In genomic region chr11:7614656-7615055, GRCh38 we compare ENCODE assay signal across 21 cellular contexts. TPM values are rescaled to one million over a fixed set of nuclear protein-coding genes. Genes with fewer than 3 reads are reported as not detected.
DNase-seq lines count a peak whose midpoint lies in the region; ATAC-seq and TF ChIP-seq lines count a peak whose summit lies in the region.
"Had no signal": no experiment of that assay in that cellular context is flagged by ENCODE, and none has a peak within 500 bp of the region (broad histone marks: within the 10 kb centered on the region; RNA-seq: fewer than 3 reads in every experiment).

No MANE protein-coding gene starts in this region.

- H3K4me1 ChIP-seq in Caco-2 = peaks cover 44% of the 10 kb centered on the region
- peaks cover 47% of the 10 kb centered on the region for H3K4me1 ChIP-seq in parathyroid adenoma
- H3K4me1 ChIP-seq in GM23248 (ENCODE audit: insufficient read depth) = no peaks in the 10 kb centered on the region
- peaks cover 12% of the 10 kb centered on the region for H3K4me1 ChIP-seq in psoas muscle
- H3K4me1 ChIP-seq: BLaER1 had no signal

- H3K36me3 ChIP-seq in Caco-2 (ENCODE audit: control insufficient read depth, insufficient read depth, low read length) = peaks cover 7% of the 10 kb centered on the region
- H3K36me3 ChIP-seq in parathyroid adenoma (ENCODE audit: control insufficient read depth, insufficient read depth, low read length) = no peaks in the 10 kb centered on the region
- H3K36me3 ChIP-seq in GM23248 (ENCODE audit: low read depth) = no peaks in the 10 kb centered on the region
- peaks cover 0 to 78% of the 10 kb centered on the region in 2 donors for H3K36me3 ChIP-seq in psoas muscle (ENCODE audit: insufficient read depth in 1 of 2, low read depth in 1 of 2)
- H3K36me3 ChIP-seq: HAP-1 had no signal

- CTCF ChIA-PET in Caco-2 (lab: Charles Lee) = no interaction called here

- H3K27me3 Mint-ChIP-seq in Caco-2 (ENCODE audit: insufficient read depth, unreplicated experiment) = no peaks in the 10 kb centered on the region
- no peaks in the 10 kb centered on the region for H3K27me3 Mint-ChIP-seq in T-helper 17 cell
- H3K27me3 Mint-ChIP-seq: B cell; CD4-positive, CD25-positive, alpha-beta regulatory T cell had no signal

- peaks cover 20% of the 10 kb centered on the region for H3K79me2 ChIP-seq in parathyroid adenoma
- H3K79me2 ChIP-seq in GM23248 (ENCODE audit: insufficient read depth) = no peaks in the 10 kb centered on the region

- TF ChIP-seq CTCF in Caco-2 (IDR thresholded peaks at IDR 0.05; ENCODE audit: insufficient read depth in 1 of 2, low read depth in 1 of 2, low read length in 1 of 2, severe bottlenecking in 1 of 2, unreplicated experiment in 1 of 2) = no peak
- TF ChIP-seq CTCF in parathyroid adenoma (IDR thresholded peaks at IDR 0.05) = no peak
- no peak for TF ChIP-seq CTCF in psoas muscle (IDR thresholded peaks at IDR 0.05)

- ATAC-seq in T-helper 17 cell (no peak), left colon (peak; percentile 72), psoas muscle (no peak)
- ATAC-seq: CD8-positive, alpha-beta T cell; GM12878; GM23338 had no signal

- POLR2A ChIA-PET in Caco-2 (lab: Charles Lee) = interaction anchor here (0.8 kb wide), 1 partner anchor 14 kb away, joined by 4 read pairs; no protein-coding TSS in a partner anchor

- H3K36me3 Mint-ChIP-seq in Caco-2 (ENCODE audit: insufficient read depth, unreplicated experiment) (peaks cover 77% of the 10 kb centered on the region), T-helper 17 cell (ENCODE audit: low read depth) (peaks cover 24% of the 10 kb centered on the region)

- no peak overlapping the region for H3K4me3 Mint-ChIP-seq in Caco-2 (ENCODE audit: unreplicated experiment)
- H3K4me3 Mint-ChIP-seq in T-helper 17 cell = no peak overlapping the region
- H3K4me3 Mint-ChIP-seq: B cell; CD4-positive, CD25-positive, alpha-beta regulatory T cell; CD8-positive, alpha-beta T cell; GM23338; HFFc6 had no signal

- DNase-seq in Caco-2 (no peak), T-helper 17 cell (no peak), left colon (no peak), GM23248 (no peak), psoas muscle (no peak), DMS 273 (lab: John Stamatoyannopoulos, UW; ENCODE audit: unreplicated experiment) (no peak), midbrain (lab: John Stamatoyannopoulos, UW) (no peak)
- DNase-seq: CD4-positive, CD25-positive, alpha-beta regulatory T cell; CD8-positive, alpha-beta T cell; DMS153; EL; GDM1; HFFc6 had no signal

- H3K27ac Mint-ChIP-seq in Caco-2 (ENCODE audit: unreplicated experiment) (peak overlapping the region; percentile 73), T-helper 17 cell (peak overlapping the region; percentile 29)
- H3K27ac Mint-ChIP-seq: B cell; CD4-positive, CD25-positive, alpha-beta regulatory T cell; CD8-positive, alpha-beta T cell; GM23338; HFFc6 had no signal

- no peaks in the 10 kb centered on the region for H3K9me3 ChIP-seq in Caco-2
- H3K9me3 ChIP-seq in T-helper 17 cell (ENCODE audit: control insufficient read depth, low read length, poor library complexity, severe bottlenecking) = no peaks in the 10 kb centered on the region
- H3K9me3 ChIP-seq in parathyroid adenoma (ENCODE audit: control insufficient read depth, low read length) = no peaks in the 10 kb centered on the region
- H3K9me3 ChIP-seq in GM23248 (ENCODE audit: low read depth) = no peaks in the 10 kb centered on the region
- no peaks in the 10 kb centered on the region for H3K9me3 ChIP-seq in psoas muscle
- H3K9me3 ChIP-seq: BLaER1, HAP-1 had no signal

- in situ Hi-C loops in GM23248 (cut with MboI) = no loop called here

- no peak overlapping the region for H3K9ac ChIP-seq in parathyroid adenoma
- no peak overlapping the region for H3K9ac ChIP-seq in GM23248
- H3K9ac ChIP-seq: BLaER1 had no signal

- no peaks in the 10 kb centered on the region for H3F3A ChIP-seq in GM23248 (ENCODE audit: insufficient read depth)

- H3K9me2 ChIP-seq in GM23248 (ENCODE audit: insufficient read depth) = no peaks in the 10 kb centered on the region

- H3K27me3 ChIP-seq in Caco-2 (replicated peaks; ENCODE audit: control insufficient read depth, insufficient read depth, low read length) (no peaks in the 10 kb centered on the region), parathyroid adenoma (ENCODE audit: control insufficient read depth, insufficient read depth, low read length) (no peaks in the 10 kb centered on the region), GM23248 (replicated peaks; ENCODE audit: insufficient read depth) (no peaks in the 10 kb centered on the region), psoas muscle (ENCODE audit: insufficient read depth in 3 of 3, low read length in 2 of 3) (no peaks in the 10 kb centered on the region)
- H3K27me3 ChIP-seq: BLaER1 had no signal

- H3K4me1 Mint-ChIP-seq in Caco-2 (ENCODE audit: low read depth, unreplicated experiment) (peaks cover 52% of the 10 kb centered on the region), T-helper 17 cell (peaks cover 14% of the 10 kb centered on the region)
- H3K4me1 Mint-ChIP-seq: B cell had no signal

- H3K27ac ChIP-seq in parathyroid adenoma = peak overlapping the region; percentile 91
- no peak overlapping the region for H3K27ac ChIP-seq in GM23248
- H3K27ac ChIP-seq in psoas muscle = no peak overlapping the region
- H3K27ac ChIP-seq: 22Rv1, BLaER1, C4-2B had no signal

- H2AFZ ChIP-seq in parathyroid adenoma (no peak overlapping the region), GM23248 (no peak overlapping the region)
- H2AFZ ChIP-seq: GM23338 had no signal

- H3K9me3 Mint-ChIP-seq in Caco-2 (ENCODE audit: unreplicated experiment) = no peaks in the 10 kb centered on the region
- H3K9me3 Mint-ChIP-seq: CD4-positive, CD25-positive, alpha-beta regulatory T cell; CD8-positive, alpha-beta T cell; GM23338; HFFc6 had no signal

- BruUV-seq in Caco-2 (replicated peaks; lab: Mats Ljungman, UMichigan) = no TSS peak

- intact Hi-C loops in Caco-2 (cut with micrococcal nuclease; ENCODE audit: unreplicated experiment) = no loop called here
- intact Hi-C loops in left colon (cut with DNase I, micrococcal nuclease) = no loop called here
- intact Hi-C loops in psoas muscle (cut with DNase I) = loop anchor here (5.0 kb wide), 1 partner anchor 42 kb away; no protein-coding TSS in a partner anchor

- H4K20me1 ChIP-seq in GM23248 (ENCODE audit: insufficient read depth) = no peaks in the 10 kb centered on the region

- H3K4me3 ChIP-seq in Caco-2 (ENCODE audit: low read depth, low read length) (no peak overlapping the region), parathyroid adenoma (ENCODE audit: low read depth, low read length) (no peak overlapping the region), GM23248 (no peak overlapping the region), psoas muscle (no peak overlapping the region)
- H3K4me3 ChIP-seq: BLaER1, GM12878, GM23338, HAP-1 had no signal

- H3K4me2 ChIP-seq in parathyroid adenoma (ENCODE audit: low read length) = no peak overlapping the region
- H3K4me2 ChIP-seq in GM23248 (ENCODE audit: unreplicated experiment) = no peak overlapping the region
- H3K4me2 ChIP-seq: BLaER1, GM23338 had no signal

RNA-seq across cellular contexts. Expression of gene CYB5R2, which starts 58.6 kb away (rescaled TPM):
- 4.5 and 5.2 TPM in 2 replicates for total RNA-seq in Caco-2 (2022)
- under 1 TPM in 1 of 2 donors, not detected in 1; 0.20 TPM for total RNA-seq in T-helper 17 cell
- 1 to 10 TPM; 4.4 to 5.2 TPM for total RNA-seq in left colon
- 6.2 and 11.5 TPM in 2 replicates for total RNA-seq in GM23248 (2014; rRNA removed; shearing (Covaris generic))
- 16.1 and 16.4 TPM in 2 replicates for polyA plus RNA-seq in GM23248 (2016; fragmentation: Nextera tagmentation; extraction: Ambion mirVana)
- total RNA-seq in psoas muscle = 1 to 10 TPM in 3 of 4 donors, under 1 TPM in 1; 0.40 to 1.8 (median 1.5) TPM
- polyA plus RNA-seq in psoas muscle = 1 to 10 TPM in 2 of 3 donors, under 1 TPM in 1; 0.76 to 2.0 (median 1.3) TPM
- total RNA-seq: CD4-positive, CD25-positive, alpha-beta regulatory T cell; CD8-positive, alpha-beta T cell had no signal

Comparison
In these comparisons a context has a peak if more than half of its experiments do, and no peak if none do; other contexts are left out.
1. intact Hi-C loops: an anchor here in psoas muscle (5.0 kb wide); none called in Caco-2 and left colon.